1 cellular context compared by ENCODE assay signal in genomic region chr16:89023151-89023551, GRCh38.
A peak's percentile ranks its signal among the peaks of the same experiment; 100 is the strongest.
TF ChIP-seq lines count a peak whose summit lies in the region.

No MANE protein-coding gene starts in this region.

TF ChIP-seq in K562, 482 proteins besides CTCF, POLR2A, EP300 and RAD21:
- TF ChIP-seq MLLT1 (IDR thresholded peaks at IDR 0.05): 0 out of 4 replicates have a peak, but pooled peaks of 1 of the 2 experiments have one; percentile 21
- no peak for TF ChIP-seq E2F6 (IDR thresholded peaks at IDR 0.05; ENCODE audit: borderline replicate concordance in 1 of 2, extremely low read depth in 1 of 2, insufficient read depth in 1 of 2, insufficient read length in 1 of 2, low read depth in 1 of 2, low read length in 1 of 2, poor library complexity in 1 of 2, severe bottlenecking in 1 of 2)
- TF ChIP-seq HDAC1 (IDR thresholded peaks at IDR 0.05): 0 out of 4 replicates have a peak, but pooled peaks of 1 of the 2 experiments have one; percentile 13
- TF ChIP-seq CXXC5 (CRISPR knock-in tag; IDR thresholded peaks at IDR 0.05): no peak
